7 cellular contexts compared by ENCODE assay signal in the genomic region with DNA sequence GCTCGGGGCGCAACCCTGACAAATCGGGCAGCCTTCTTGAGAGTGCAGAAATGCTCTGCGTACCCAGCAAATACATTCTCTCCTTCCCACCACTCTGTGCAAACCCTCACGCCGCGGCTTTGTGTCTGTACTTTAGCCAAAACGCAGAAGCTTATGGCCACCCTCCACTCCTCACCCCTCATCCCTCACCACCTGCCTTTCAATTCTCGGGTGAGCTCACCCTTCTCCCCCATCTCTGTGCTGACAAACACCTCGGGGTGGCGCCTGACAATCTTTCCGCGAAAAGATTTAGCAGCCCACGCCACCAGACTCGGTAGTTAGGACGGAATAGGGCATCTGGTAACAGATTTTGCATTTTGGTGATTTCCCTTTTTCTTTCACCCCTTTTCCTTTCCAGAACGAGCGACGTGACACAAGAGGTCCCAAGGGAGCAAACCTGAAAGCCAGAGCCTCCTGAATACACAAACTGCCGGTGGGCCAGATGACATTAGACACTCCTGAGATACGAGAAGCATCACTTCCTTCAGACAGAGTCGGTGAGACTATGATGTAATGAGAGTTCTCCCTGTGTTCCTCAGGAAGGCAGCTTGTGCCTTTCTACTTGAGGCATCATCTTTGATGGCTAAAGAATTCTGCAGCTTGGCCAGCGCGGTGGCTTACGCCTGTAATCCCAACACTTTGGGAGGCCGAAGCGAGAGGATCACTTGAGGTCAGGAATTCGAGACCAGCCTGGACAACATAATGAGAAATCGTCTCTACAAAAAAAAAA. TPM values are rescaled to one million over a fixed set of nuclear protein-coding genes. Genes with fewer than 3 reads are reported as not detected.
A peak's percentile ranks its signal among the peaks of the same experiment; 100 is the strongest.
DNase-seq lines count a peak whose midpoint lies in the region; TF ChIP-seq lines count a peak whose summit lies in the region.

No MANE protein-coding gene starts in this region.

- no peak overlapping the region for H3K14ac ChIP-seq in mesenchymal stem cell (ENCODE audit: low read length in 2 of 2)

- peak overlapping the region in 1 of 2 experiments; percentile 12 for H3K18ac ChIP-seq in mesenchymal stem cell (ENCODE audit: low read depth in 1 of 2, low read length in 2 of 2)

- H2BK12ac ChIP-seq in mesenchymal stem cell (ENCODE audit: low read length in 2 of 2): peak overlapping the region in 1 of 2 experiments; percentile 34

- H3K27ac ChIP-seq in MM.1S (ENCODE audit: low read length) (peak overlapping the region; percentile 83), mesenchymal stem cell (ENCODE audit: low read length, poor library complexity, severe bottlenecking) (peak overlapping the region; percentile 5)

- DNase-seq in HAP-1 (ENCODE audit: low spot score in 2 of 2) (peak; percentile 29 to 32), MM.1S (peak; percentile 60), dermis blood vessel endothelial cell (peak; percentile 40), mesenchymal stem cell (peak; percentile 59)
- DNase-seq in activated CD4-positive, alpha-beta T cell treated with anti-CD3 and anti-CD28 coated beads, Interleukin-2, amount 10 ng/mL, durations not matched to agents 24 days and 14 days: peak; percentile 89
- DNase-seq in stimulated activated CD8-positive, alpha-beta memory T cell treated with anti-CD3 and anti-CD28 coated beads, Interleukin-15, amount 100 ng/mL, for 1 hour (ENCODE audit: low read depth): peak; percentile 44

- H3K9me3 ChIP-seq in HAP-1 (no peaks in the 10 kb centered on the region), MM.1S (replicated peaks; ENCODE audit: insufficient read depth, low read length) (no peaks in the 10 kb centered on the region), mesenchymal stem cell (ENCODE audit: control insufficient read depth, low read length) (no peaks in the 10 kb centered on the region)

- no peak overlapping the region for H2BK5ac ChIP-seq in mesenchymal stem cell (ENCODE audit: low read depth, low read length, poor library complexity, severe bottlenecking)

- peaks cover 7% of the 10 kb centered on the region for H3K36me3 Mint-ChIP-seq in activated CD4-positive, alpha-beta T cell treated with anti-CD3 and anti-CD28 coated beads, Interleukin-2, amount 10 ng/mL, durations not matched to agents 24 days and 14 days (ENCODE audit: low read depth)

- peak overlapping the region; percentile 90 for H3K4me3 Mint-ChIP-seq in activated CD4-positive, alpha-beta T cell treated with anti-CD3 and anti-CD28 coated beads, Interleukin-2, amount 10 ng/mL, durations not matched to agents 24 days and 14 days

- H3K79me2 ChIP-seq in MM.1S (ENCODE audit: low read length): peaks cover 43% of the 10 kb centered on the region

- peaks cover 27% of the 10 kb centered on the region for H3K4me1 Mint-ChIP-seq in activated CD4-positive, alpha-beta T cell treated with anti-CD3 and anti-CD28 coated beads, Interleukin-2, amount 10 ng/mL, durations not matched to agents 24 days and 14 days

- H4K8ac ChIP-seq in mesenchymal stem cell (ENCODE audit: low read length): no peak overlapping the region

- H2AFZ ChIP-seq in MM.1S (ENCODE audit: low read length): peak overlapping the region; percentile 91
- H2AFZ ChIP-seq in mesenchymal stem cell (ENCODE audit: low read depth, low read length): peak overlapping the region; percentile 62

- no peak overlapping the region for H2BK15ac ChIP-seq in mesenchymal stem cell (ENCODE audit: low read depth, poor library complexity, severe bottlenecking)

- H3K9ac ChIP-seq in MM.1S (ENCODE audit: low read length): peak overlapping the region; percentile 85
- H3K9ac ChIP-seq in mesenchymal stem cell (ENCODE audit: low read length): peak overlapping the region; percentile 97

- no peaks in the 10 kb centered on the region for H3K79me1 ChIP-seq in mesenchymal stem cell (replicated peaks; ENCODE audit: low read length, poor library complexity, severe bottlenecking)

- H3K4me1 ChIP-seq in HAP-1 (peaks cover 14% of the 10 kb centered on the region), MM.1S (ENCODE audit: low read length) (peaks cover 15% of the 10 kb centered on the region), mesenchymal stem cell (ENCODE audit: control insufficient read depth, insufficient read depth, low read depth, low read length) (peaks cover 3% of the 10 kb centered on the region)

- H3K4me2 ChIP-seq in MM.1S (ENCODE audit: low read depth, low read length) (peak overlapping the region; percentile 95), mesenchymal stem cell (ENCODE audit: low read length, poor library complexity, severe bottlenecking) (peak overlapping the region; percentile 79)

- H4K20me1 ChIP-seq in MM.1S (ENCODE audit: insufficient read depth, low read length): peaks cover 9% of the 10 kb centered on the region; the same call in 1 of the 2 replicates

- peak overlapping the region in 1 of 2 experiments; percentile 56 for H3K23ac ChIP-seq in mesenchymal stem cell (ENCODE audit: low read length in 2 of 2)

- in situ Hi-C loops in HAP-1 (cut with MboI; ENCODE audit: low sequenced_read_pairs): no loop called here

- H3K4me3 ChIP-seq in HAP-1: peak overlapping the region; percentile 72
- H3K4me3 ChIP-seq in MM.1S (ENCODE audit: low read length): peak overlapping the region; percentile 82
- H3K4me3 ChIP-seq in mesenchymal stem cell (ENCODE audit: insufficient read depth in 1 of 2, low read depth in 1 of 2, low read length in 2 of 2): peak overlapping the region; percentile 68 to 96

- H4K91ac ChIP-seq in mesenchymal stem cell (ENCODE audit: low read length): no peak overlapping the region

- no peak overlapping the region for H2BK120ac ChIP-seq in mesenchymal stem cell (ENCODE audit: low read depth, low read length)

- TF ChIP-seq CTCF in GM12873 (IDR thresholded peaks at IDR 0.05; ENCODE audit: insufficient read depth, low read depth, low read length, missing control alignments) (peak; percentile 17), MM.1S (IDR thresholded peaks at IDR 0.05; ENCODE audit: low read length) (peak; percentile 23)

- H3K27me3 ChIP-seq in HAP-1 (ENCODE audit: low read depth) (no peaks in the 10 kb centered on the region), MM.1S (replicated peaks; ENCODE audit: insufficient read depth, low read length) (no peaks in the 10 kb centered on the region), mesenchymal stem cell (ENCODE audit: control insufficient read depth in 1 of 2, insufficient read depth in 1 of 2, low read length in 2 of 2) (no peaks in the 10 kb centered on the region)

- under 1% methylated on average over 21 of the region's 29 CpGs for whole genome bisulfite sequencing in mesenchymal stem cell

- H2AK5ac ChIP-seq in mesenchymal stem cell (ENCODE audit: low read length, severe bottlenecking): no peak overlapping the region

- intact Hi-C loops in activated CD4-positive, alpha-beta T cell treated with anti-CD3 and anti-CD28 coated beads, Interleukin-2, amount 10 ng/mL, durations not matched to agents 24 days and 14 days (cut with micrococcal nuclease): loop anchor here (1.0 to 10.0 kb wide), 5 partner anchors 12 to 1104 kb away; a partner anchor contains a TSS

- no peaks in the 10 kb centered on the region for H3K9me3 Mint-ChIP-seq in activated CD4-positive, alpha-beta T cell treated with anti-CD3 and anti-CD28 coated beads, Interleukin-2, amount 10 ng/mL, durations not matched to agents 24 days and 14 days

- peak overlapping the region in 1 of 2 experiments; percentile 0 for H3K4ac ChIP-seq in mesenchymal stem cell (ENCODE audit: low read depth in 1 of 2, low read length in 2 of 2)

- peaks cover 6% of the 10 kb centered on the region for H3K36me3 ChIP-seq in HAP-1 (replicated peaks)
- H3K36me3 ChIP-seq in MM.1S (replicated peaks; ENCODE audit: insufficient read depth, low read length): 0 out of 2 replicates have a peak, but pooled peaks cover 3% of the 10 kb centered on the region
- peaks cover 0 to 8% of the 10 kb centered on the region in 2 experiments for H3K36me3 ChIP-seq in mesenchymal stem cell (ENCODE audit: control insufficient read depth in 1 of 2, insufficient read depth in 2 of 2, low read depth in 1 of 2, low read length in 2 of 2)

- no peaks in the 10 kb centered on the region for H3K9me2 ChIP-seq in MM.1S (replicated peaks; ENCODE audit: insufficient read depth, low read length)

- H3K27ac Mint-ChIP-seq in activated CD4-positive, alpha-beta T cell treated with anti-CD3 and anti-CD28 coated beads, Interleukin-2, amount 10 ng/mL, durations not matched to agents 24 days and 14 days: peak overlapping the region; percentile 98

- H3F3A ChIP-seq in MM.1S (ENCODE audit: insufficient read depth, low read length): peaks cover 20% of the 10 kb centered on the region

- H3K27me3 Mint-ChIP-seq in activated CD4-positive, alpha-beta T cell treated with anti-CD3 and anti-CD28 coated beads, Interleukin-2, amount 10 ng/mL, durations not matched to agents 24 days and 14 days: peaks cover 2% of the 10 kb centered on the region

RNA-seq across cellular contexts. Expression of a gene that starts 0.7 kb away (rescaled TPM):
- total RNA-seq in activated CD4-positive, alpha-beta T cell treated with anti-CD3 and anti-CD28 coated beads, Interleukin-2, amount 10 ng/mL, durations not matched to agents 24 days and 14 days: 54.1 and 55.5 TPM in 2 replicates
- 34.9 and 38.3 TPM in 2 replicates for total RNA-seq in dermis blood vessel endothelial cell
- 34.7 TPM for polyA plus RNA-seq in mesenchymal stem cell (2013, experiment 1 of 2)
- 37.4 TPM for polyA plus RNA-seq in mesenchymal stem cell (2013, experiment 2 of 2)

RNA-seq across cellular contexts. Expression of a gene that starts 44.6 kb away (rescaled TPM):
- 0.54 and 1.0 TPM in 2 replicates for total RNA-seq in activated CD4-positive, alpha-beta T cell treated with anti-CD3 and anti-CD28 coated beads, Interleukin-2, amount 10 ng/mL, durations not matched to agents 24 days and 14 days
- total RNA-seq in dermis blood vessel endothelial cell: 0.17 and 0.47 TPM in 2 replicates
- polyA plus RNA-seq in mesenchymal stem cell (2013, experiment 1 of 2): 0.46 TPM
- polyA plus RNA-seq in mesenchymal stem cell (2013, experiment 2 of 2): 0.47 TPM

RNA-seq across cellular contexts. Expression of a gene that starts 44.7 kb away (rescaled TPM):
- total RNA-seq in activated CD4-positive, alpha-beta T cell treated with anti-CD3 and anti-CD28 coated beads, Interleukin-2, amount 10 ng/mL, durations not matched to agents 24 days and 14 days: 48.6 and 51.3 TPM in 2 replicates
- total RNA-seq in dermis blood vessel endothelial cell: 121 and 122 TPM in 2 replicates
- polyA plus RNA-seq in mesenchymal stem cell (2013, experiment 1 of 2): 48.3 TPM
- 48.6 TPM for polyA plus RNA-seq in mesenchymal stem cell (2013, experiment 2 of 2)

Comparison
In these comparisons a context has a peak if more than half of its experiments do, and no peak if none do; other contexts are left out.
1. Peak in every context shown above with its lines: DNase-seq, H3K4me3 ChIP-seq and H3K27ac ChIP-seq.
2. DNase-seq: peak in every context shown above with its lines; median percentile 89 in activated CD4-positive, alpha-beta T cell treated with anti-CD3 and anti-CD28 coated beads, Interleukin-2, amount 10 ng/mL, durations not matched to agents 24 days and 14 days; 60 in MM.1S; 59 in mesenchymal stem cell; 44 in stimulated activated CD8-positive, alpha-beta memory T cell treated with anti-CD3 and anti-CD28 coated beads, Interleukin-15, amount 100 ng/mL, for 1 hour; 40 in dermis blood vessel endothelial cell; 30 in HAP-1.